8 cellular contexts compared by ENCODE assay signal in the genomic region with DNA sequence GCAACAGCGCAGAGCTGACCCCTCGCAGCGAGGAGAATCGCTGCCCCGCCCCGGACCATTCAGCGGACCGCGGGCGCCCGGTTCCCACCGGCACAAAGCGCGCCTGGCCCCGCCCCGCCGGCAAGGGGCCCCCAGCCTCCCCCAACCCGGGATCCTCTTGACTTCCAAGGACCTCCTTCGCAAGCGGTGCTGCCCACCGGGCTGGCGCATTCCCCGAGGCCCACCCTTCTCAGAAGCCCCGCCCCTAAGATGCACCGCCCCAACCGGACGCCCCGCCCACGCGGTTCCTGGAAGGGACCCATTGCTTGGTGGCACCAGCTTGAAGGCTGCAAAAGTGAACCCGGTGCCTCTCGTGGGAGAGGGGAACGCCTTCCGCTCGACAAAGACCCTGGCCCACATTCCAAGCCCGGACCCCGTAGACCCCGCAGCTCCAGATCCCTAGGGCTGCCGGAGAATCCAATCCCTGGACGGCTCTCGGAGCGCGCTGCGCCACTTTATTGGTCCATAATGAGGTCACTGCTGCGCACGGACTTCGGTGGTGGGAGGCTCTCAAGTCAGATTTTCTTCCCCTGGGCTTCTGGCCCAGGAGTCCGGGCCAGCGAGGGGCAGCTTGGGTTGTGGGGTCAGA. TPM values are rescaled to one million over a fixed set of nuclear protein-coding genes. Genes with fewer than 3 reads are reported as not detected.
DNase-seq lines count a peak whose midpoint lies in the region; ATAC-seq and TF ChIP-seq lines count a peak whose summit lies in the region.

No MANE protein-coding gene starts in this region.

- H3F3A ChIP-seq in MM.1S (ENCODE audit: insufficient read depth, low read length): no peaks in the 10 kb centered on the region

- H3K9me3 ChIP-seq in MM.1S (replicated peaks; ENCODE audit: insufficient read depth, low read length): no peaks in the 10 kb centered on the region
- H3K9me3 ChIP-seq in thyroid gland: no peaks in the 10 kb centered on the region

- no peak overlapping the region for H3K9ac ChIP-seq in MM.1S (ENCODE audit: low read length)

- WGBS in thyroid gland, 2 donors: 0% methylated on average over 5 to 10 of the region's 49 CpGs

- peaks cover 28% of the 10 kb centered on the region for H3K4me1 Mint-ChIP-seq in stimulated activated memory B cell treated with anti-CD40 and anti-IgM and Interleukin-4, amounts not matched to agents 10 μg/mL and 1 μg/mL and 100 μg/mL, for 72 hours

- H3K9me2 ChIP-seq in MM.1S (replicated peaks; ENCODE audit: insufficient read depth, low read length): no peaks in the 10 kb centered on the region

- no peaks in the 10 kb centered on the region for H4K20me1 ChIP-seq in MM.1S (ENCODE audit: insufficient read depth, low read length)

- H3K4me1 ChIP-seq in MM.1S (ENCODE audit: low read length) (no peaks in the 10 kb centered on the region; the same call in 1 of the 2 replicates), thyroid gland (peaks cover 0 to 30% of the 10 kb centered on the region in 2 donors)

- intact Hi-C loops in thyroid gland (cut with DNase I): loop anchor here (5.0 kb wide), 1 partner anchor 161 kb away; no protein-coding TSS in a partner anchor

- no peak for TF ChIP-seq POLR2A in thyroid gland (IDR thresholded peaks at IDR 0.05)

- H3K9me3 Mint-ChIP-seq in stimulated activated memory B cell treated with anti-CD40 and anti-IgM and Interleukin-4, amounts not matched to agents 10 μg/mL and 1 μg/mL and 100 μg/mL, for 72 hours: no peaks in the 10 kb centered on the region

- DNase-seq in DMS79 treated with DMSO at 0.1 percent for 48 hours (lab: John Stamatoyannopoulos, UW) (peak; percentile 90), MM.1S (no peak), thyroid gland (no peak), glomerular visceral epithelial cell (ENCODE audit: extremely low spot score) (no peak)

- H2AFZ ChIP-seq in MM.1S (ENCODE audit: low read length): no peak overlapping the region

- H3K4me3 ChIP-seq in MM.1S (ENCODE audit: low read length) (no peak overlapping the region), thyroid gland (replicated peaks in 1 of 3) (no peak overlapping the region)

- no peaks in the 10 kb centered on the region for H3K79me2 ChIP-seq in MM.1S (ENCODE audit: low read length)

- peaks cover 80% of the 10 kb centered on the region for H3K27me3 Mint-ChIP-seq in stimulated activated memory B cell treated with anti-CD40 and anti-IgM and Interleukin-4, amounts not matched to agents 10 μg/mL and 1 μg/mL and 100 μg/mL, for 72 hours

- no peak overlapping the region for H3K27ac Mint-ChIP-seq in stimulated activated memory B cell treated with anti-CD40 and anti-IgM and Interleukin-4, amounts not matched to agents 10 μg/mL and 1 μg/mL and 100 μg/mL, for 72 hours

- peak overlapping the region; percentile 70 for H3K4me3 Mint-ChIP-seq in stimulated activated memory B cell treated with anti-CD40 and anti-IgM and Interleukin-4, amounts not matched to agents 10 μg/mL and 1 μg/mL and 100 μg/mL, for 72 hours

- TF ChIP-seq CTCF in MM.1S (IDR thresholded peaks at IDR 0.05; ENCODE audit: low read length): no peak
- TF ChIP-seq CTCF in VCaP (conservative IDR thresholded peaks at IDR 0.05): no peak
- no peak for TF ChIP-seq CTCF in thyroid gland (IDR thresholded peaks at IDR 0.05)

- H3K36me3 ChIP-seq in MM.1S (replicated peaks; ENCODE audit: insufficient read depth, low read length): no peaks in the 10 kb centered on the region
- no peaks in the 10 kb centered on the region for H3K36me3 ChIP-seq in thyroid gland

- H3K27ac ChIP-seq in MM.1S (ENCODE audit: low read length) (no peak overlapping the region), VCaP (peak overlapping the region; percentile 71), thyroid gland (no peak overlapping the region)

- H3K4me2 ChIP-seq in MM.1S (ENCODE audit: low read depth, low read length): peak overlapping the region; percentile 57; the same call in 1 of the 2 replicates

- ATAC-seq in esophagus mucosa (peak; percentile 1), GM18873 (IDR thresholded peaks at IDR 0.05; ENCODE audit: low FRiP score, unreplicated experiment) (no peak)
- ATAC-seq in stimulated activated memory B cell treated with anti-CD40 and anti-IgM and Interleukin-4, amounts not matched to agents 10 μg/mL and 1 μg/mL and 100 μg/mL, for 72 hours: no peak

- H3K27me3 ChIP-seq in MM.1S (replicated peaks; ENCODE audit: insufficient read depth, low read length) (peaks cover 82% of the 10 kb centered on the region), thyroid gland (peaks cover 39% of the 10 kb centered on the region)

- H3K36me3 Mint-ChIP-seq in stimulated activated memory B cell treated with anti-CD40 and anti-IgM and Interleukin-4, amounts not matched to agents 10 μg/mL and 1 μg/mL and 100 μg/mL, for 72 hours: no peaks in the 10 kb centered on the region

RNA-seq across cellular contexts. Expression of a gene that starts 2.0 kb away (rescaled TPM):
- total RNA-seq in esophagus mucosa: not detected
- total RNA-seq in thyroid gland: not detected

RNA-seq across cellular contexts. Expression of a gene that starts 10.2 kb away (rescaled TPM):
- total RNA-seq in esophagus mucosa (40.3 TPM), thyroid gland (10 to 100 TPM; 66.2 to 86.2 (median 78.1) TPM)

RNA-seq across cellular contexts. Expression of a gene that starts 14.9 kb away (rescaled TPM):
- total RNA-seq in esophagus mucosa: 9.1 TPM
- total RNA-seq in thyroid gland: 1 to 10 TPM in 3 of 4 donors, under 1 TPM in 1; 0.78 to 3.2 (median 1.5) TPM

RNA-seq across cellular contexts. Expression of a gene that starts 40.1 kb away (rescaled TPM):
- 10.8 TPM for total RNA-seq in esophagus mucosa
- total RNA-seq in thyroid gland: 10 to 100 TPM; 32.9 to 63.5 (median 47.0) TPM

RNA-seq across cellular contexts. Expression of a gene that starts 46.6 kb away (rescaled TPM):
- total RNA-seq in esophagus mucosa: 439 TPM
- 100 to 1,000 TPM; 154 to 230 (median 181) TPM for total RNA-seq in thyroid gland
